Comparison of ENCODE assay signal across 1 cellular context in genomic region chr1:89910780-89911179, GRCh38.
TF ChIP-seq lines count a peak whose summit lies in the region.

No MANE protein-coding gene starts in this region.

TF ChIP-seq in SK-N-SH, 30 proteins besides CTCF, POLR2A, EP300 and RAD21 (continued from another document):
- TF ChIP-seq FOXM1 (IDR thresholded peaks at IDR 0.05; ENCODE audit: low read depth) (no peak), GATA2 (CRISPR knock-in tag; IDR thresholded peaks at IDR 0.05) (no peak), USF1 (IDR thresholded peaks at IDR 0.05; ENCODE audit: borderline replicate concordance, low read depth) (no peak), MXI1 (IDR thresholded peaks at IDR 0.05; ENCODE audit: low read depth, low read length) (no peak), MEF2A (IDR thresholded peaks at IDR 0.05; ENCODE audit: borderline replicate concordance, low read depth) (no peak), NFIC (IDR thresholded peaks at IDR 0.05; ENCODE audit: borderline replicate concordance) (peak; percentile 31; the same call in 1 of the 2 replicates), NRF1 (IDR thresholded peaks at IDR 0.05; ENCODE audit: low read depth, low read length) (no peak), ZBTB33 (IDR thresholded peaks at IDR 0.05; ENCODE audit: borderline replicate concordance, low read depth) (no peak), POLR2AphosphoS5 (IDR thresholded peaks at IDR 0.05; ENCODE audit: low read depth, low read length) (no peak)
TF ChIP-seq in SK-N-SH: peak in this region for 6.
